22 cellular contexts compared by ENCODE assay signal in genomic region chr20:20411841-20412240, GRCh38. TPM values are rescaled to one million over a fixed set of nuclear protein-coding genes. Genes with fewer than 3 reads are reported as not detected.
A peak's percentile ranks its signal among the peaks of the same experiment; 100 is the strongest.
DNase-seq lines count a peak whose midpoint lies in the region; ATAC-seq lines count a peak whose summit lies in the region.
"Had no signal": no experiment of that assay in that cellular context is flagged by ENCODE, and none has a peak within 500 bp of the region (broad histone marks: within the 10 kb centered on the region; RNA-seq: fewer than 3 reads in every experiment).

No MANE protein-coding gene starts in this region.

- no peak for ATAC-seq in activated T-cell treated with anti-CD3 and anti-CD28 coated beads, Interleukin-2, amount 50 U/mL, for 72 hours (replicated peaks in 1 of 2)
- ATAC-seq in stimulated activated memory B cell treated with anti-CD40 and anti-IgM and Interleukin-4, amounts not matched to agents 10 μg/mL and 1 μg/mL and 100 μg/mL, for 72 hours: no peak
- ATAC-seq: SK-N-SH treated with all-trans-retinoic acid at 6 μM for 48 hours had no signal

- no peak overlapping the region for H4K91ac ChIP-seq in mesenchymal stem cell (ENCODE audit: low read length)

- peak overlapping the region; percentile 78 to 84 for H3K4me3 Mint-ChIP-seq in activated T-cell treated with anti-CD3 and anti-CD28 coated beads, Interleukin-2, amount 50 U/mL, for 72 hours
- peak overlapping the region; percentile 81 for H3K4me3 Mint-ChIP-seq in activated T-helper 2 cell treated with anti-CD3 and anti-CD28 coated beads, Interferon-gamma antibody, Interleukin-2, Interleukin-4, amounts not matched to agents 10 μg/mL and 5 μg/mL and 100 μg/mL, durations not matched to agents 14 hours and 24 hours and 36 hours (ENCODE audit: low read depth)
- no peak overlapping the region for H3K4me3 Mint-ChIP-seq in stimulated activated memory B cell treated with anti-CD40 and anti-IgM and Interleukin-4, amounts not matched to agents 10 μg/mL and 1 μg/mL and 100 μg/mL, for 72 hours
- H3K4me3 Mint-ChIP-seq: activated B cell treated with CpG ODN at 0.5 μM for 24 hours had no signal

- 90% methylated on average over 15 of the region's 17 CpGs for whole genome bisulfite sequencing in mesenchymal stem cell

- no peaks in the 10 kb centered on the region for H3K9me3 ChIP-seq in mesenchymal stem cell (ENCODE audit: control insufficient read depth, low read length)
- H3K9me3 ChIP-seq: breast epithelium, HAP-1, MG63, stomach, tibial nerve had no signal

- H2BK120ac ChIP-seq in mesenchymal stem cell (ENCODE audit: low read depth, low read length): no peak overlapping the region

- H2BK12ac ChIP-seq in mesenchymal stem cell (ENCODE audit: low read length in 2 of 2): no peak overlapping the region

- H3K27me3 Mint-ChIP-seq in activated T-cell treated with anti-CD3 and anti-CD28 coated beads, Interleukin-2, amount 50 U/mL, for 72 hours (ENCODE audit: low read depth): no peaks in the 10 kb centered on the region
- H3K27me3 Mint-ChIP-seq in activated T-helper 2 cell treated with anti-CD3 and anti-CD28 coated beads, Interferon-gamma antibody, Interleukin-2, Interleukin-4, amounts not matched to agents 10 μg/mL and 5 μg/mL and 100 μg/mL, durations not matched to agents 14 hours and 24 hours and 36 hours (ENCODE audit: low read depth): no peaks in the 10 kb centered on the region
- H3K27me3 Mint-ChIP-seq in stimulated activated memory B cell treated with anti-CD40 and anti-IgM and Interleukin-4, amounts not matched to agents 10 μg/mL and 1 μg/mL and 100 μg/mL, for 72 hours: no peaks in the 10 kb centered on the region
- H3K27me3 Mint-ChIP-seq: activated B cell treated with CpG ODN at 0.5 μM for 24 hours; CD4-positive, alpha-beta memory T cell had no signal

- no peaks in the 10 kb centered on the region for H3K9me3 Mint-ChIP-seq in activated T-cell treated with anti-CD3 and anti-CD28 coated beads, Interleukin-2, amount 50 U/mL, for 72 hours
- no peaks in the 10 kb centered on the region for H3K9me3 Mint-ChIP-seq in activated T-helper 2 cell treated with anti-CD3 and anti-CD28 coated beads, Interferon-gamma antibody, Interleukin-2, Interleukin-4, amounts not matched to agents 10 μg/mL and 5 μg/mL and 100 μg/mL, durations not matched to agents 14 hours and 24 hours and 36 hours
- H3K9me3 Mint-ChIP-seq in stimulated activated memory B cell treated with anti-CD40 and anti-IgM and Interleukin-4, amounts not matched to agents 10 μg/mL and 1 μg/mL and 100 μg/mL, for 72 hours: no peaks in the 10 kb centered on the region
- H3K9me3 Mint-ChIP-seq: activated B cell treated with CpG ODN at 0.5 μM for 24 hours had no signal

- H3K36me3 Mint-ChIP-seq in activated T-cell treated with anti-CD3 and anti-CD28 coated beads, Interleukin-2, amount 50 U/mL, for 72 hours (ENCODE audit: insufficient read depth in 2 of 2): peaks cover 0 to 18% of the 10 kb centered on the region in 2 donors
- H3K36me3 Mint-ChIP-seq in activated T-helper 2 cell treated with anti-CD3 and anti-CD28 coated beads, Interferon-gamma antibody, Interleukin-2, Interleukin-4, amounts not matched to agents 10 μg/mL and 5 μg/mL and 100 μg/mL, durations not matched to agents 14 hours and 24 hours and 36 hours (ENCODE audit: low read depth): peaks cover 33% of the 10 kb centered on the region
- H3K36me3 Mint-ChIP-seq in stimulated activated memory B cell treated with anti-CD40 and anti-IgM and Interleukin-4, amounts not matched to agents 10 μg/mL and 1 μg/mL and 100 μg/mL, for 72 hours: peaks cover 15% of the 10 kb centered on the region

- intact Hi-C loops in activated T-helper 2 cell treated with anti-CD3 and anti-CD28 coated beads, Interferon-gamma antibody, Interleukin-2, Interleukin-4, amounts not matched to agents 10 μg/mL and 5 μg/mL and 100 μg/mL, durations not matched to agents 14 hours and 24 hours and 36 hours (cut with micrococcal nuclease): loop anchor here (2.0 to 5.0 kb wide), 3 partner anchors 15 to 43 kb away; partner anchors contain the start of gene INSM1

- H3K9ac ChIP-seq in mesenchymal stem cell (ENCODE audit: low read length): no peak overlapping the region

- H3K23ac ChIP-seq in mesenchymal stem cell (ENCODE audit: low read length in 2 of 2): no peak overlapping the region

- H3K14ac ChIP-seq in mesenchymal stem cell (ENCODE audit: low read length in 2 of 2): no peak overlapping the region

- H3K27ac Mint-ChIP-seq in activated T-cell treated with anti-CD3 and anti-CD28 coated beads, Interleukin-2, amount 50 U/mL, for 72 hours: peak overlapping the region; percentile 86
- H3K27ac Mint-ChIP-seq in activated T-helper 2 cell treated with anti-CD3 and anti-CD28 coated beads, Interferon-gamma antibody, Interleukin-2, Interleukin-4, amounts not matched to agents 10 μg/mL and 5 μg/mL and 100 μg/mL, durations not matched to agents 14 hours and 24 hours and 36 hours: peak overlapping the region; percentile 89
- H3K27ac Mint-ChIP-seq in stimulated activated memory B cell treated with anti-CD40 and anti-IgM and Interleukin-4, amounts not matched to agents 10 μg/mL and 1 μg/mL and 100 μg/mL, for 72 hours: peak overlapping the region; percentile 88
- H3K27ac Mint-ChIP-seq: activated B cell treated with CpG ODN at 0.5 μM for 24 hours; CD4-positive, alpha-beta memory T cell had no signal

- no peak overlapping the region for H4K8ac ChIP-seq in mesenchymal stem cell (ENCODE audit: low read length)

- DNase-seq in DMS 273 (lab: John Stamatoyannopoulos, UW; ENCODE audit: unreplicated experiment) (peak; percentile 75), DMS 273 treated with DMSO at 0.1 percent for 48 hours (lab: John Stamatoyannopoulos, UW) (no peak), mesenchymal stem cell (no peak)
- no peak for DNase-seq in activated T-cell treated with anti-CD3 and anti-CD28 coated beads, Interleukin-2, amount 50 U/mL, for 72 hours
- DNase-seq in activated T-cell treated with anti-CD3 and anti-CD28 coated beads, Interleukin-2, amount 50 U/mL, for 1 hour: no peak
- DNase-seq in activated T-helper 2 cell treated with anti-CD3 and anti-CD28 coated beads, Interferon-gamma antibody, Interleukin-2, Interleukin-4, amounts not matched to agents 10 μg/mL and 5 μg/mL and 100 μg/mL, durations not matched to agents 14 hours and 24 hours and 36 hours (ENCODE audit: low spot score): no peak
- no peak for DNase-seq in stimulated activated CD4-positive, alpha-beta T cell treated with anti-CD3 and anti-CD28 coated beads, Interleukin-4, amount 100 ng/mL, for 24 hours
- DNase-seq: activated B cell treated with CpG ODN at 0.5 μM for 24 hours; activated gamma-delta T cell treated with Interleukin-2 at 50 U/mL for 16 hours; CD4-positive, alpha-beta memory T cell; MG63; NCI-H510A; stimulated activated CD4-positive, alpha-beta T cell treated with anti-CD3 and anti-CD28 coated beads, Interleukin-2, amount 100 ng/mL, for 48 hours; stomach had no signal

- no peak overlapping the region for H3K27ac ChIP-seq in mesenchymal stem cell (ENCODE audit: low read length, poor library complexity, severe bottlenecking)
- H3K27ac ChIP-seq: 22Rv1, breast epithelium, coronary artery, stomach, tibial nerve had no signal

- H3K4me1 ChIP-seq in mesenchymal stem cell (ENCODE audit: control insufficient read depth, insufficient read depth, low read depth, low read length): peaks cover 3% of the 10 kb centered on the region
- H3K4me1 ChIP-seq: breast epithelium had no signal

- no peaks in the 10 kb centered on the region for H3K36me3 ChIP-seq in mesenchymal stem cell (ENCODE audit: control insufficient read depth in 1 of 2, insufficient read depth in 2 of 2, low read depth in 1 of 2, low read length in 2 of 2)
- H3K36me3 ChIP-seq: breast epithelium, HAP-1, MG63, tibial nerve had no signal

- no peak overlapping the region for H2BK15ac ChIP-seq in mesenchymal stem cell (ENCODE audit: low read depth, poor library complexity, severe bottlenecking)

- H2AK5ac ChIP-seq in mesenchymal stem cell (ENCODE audit: low read length, severe bottlenecking): no peak overlapping the region

- no peak overlapping the region for H2AFZ ChIP-seq in mesenchymal stem cell (ENCODE audit: low read depth, low read length)

- no peak overlapping the region for H3K4ac ChIP-seq in mesenchymal stem cell (ENCODE audit: low read depth in 1 of 2, low read length in 2 of 2)

- H3K18ac ChIP-seq in mesenchymal stem cell (ENCODE audit: low read depth in 1 of 2, low read length in 2 of 2): no peak overlapping the region

- no peak overlapping the region for H3K4me3 ChIP-seq in mesenchymal stem cell (ENCODE audit: insufficient read depth in 1 of 2, low read depth in 1 of 2, low read length in 2 of 2)
- H3K4me3 ChIP-seq: breast epithelium, coronary artery, HAP-1, MG63, stomach, tibial nerve had no signal

- H3K4me2 ChIP-seq in mesenchymal stem cell (ENCODE audit: low read length, poor library complexity, severe bottlenecking): no peak overlapping the region

- H3K4me1 Mint-ChIP-seq in activated T-cell treated with anti-CD3 and anti-CD28 coated beads, Interleukin-2, amount 50 U/mL, for 72 hours (ENCODE audit: low read depth): peaks cover 61% of the 10 kb centered on the region
- peaks cover 50% of the 10 kb centered on the region for H3K4me1 Mint-ChIP-seq in activated T-helper 2 cell treated with anti-CD3 and anti-CD28 coated beads, Interferon-gamma antibody, Interleukin-2, Interleukin-4, amounts not matched to agents 10 μg/mL and 5 μg/mL and 100 μg/mL, durations not matched to agents 14 hours and 24 hours and 36 hours (ENCODE audit: low read depth)
- H3K4me1 Mint-ChIP-seq in stimulated activated memory B cell treated with anti-CD40 and anti-IgM and Interleukin-4, amounts not matched to agents 10 μg/mL and 1 μg/mL and 100 μg/mL, for 72 hours: peaks cover 12% of the 10 kb centered on the region

- H3K27me3 ChIP-seq in mesenchymal stem cell (ENCODE audit: control insufficient read depth in 1 of 2, insufficient read depth in 1 of 2, low read length in 2 of 2): peaks cover 0 to 3% of the 10 kb centered on the region in 2 experiments
- H3K27me3 ChIP-seq: breast epithelium, MG63, stomach, tibial nerve had no signal

- H3K79me1 ChIP-seq in mesenchymal stem cell (replicated peaks; ENCODE audit: low read length, poor library complexity, severe bottlenecking): no peaks in the 10 kb centered on the region

- H2BK5ac ChIP-seq in mesenchymal stem cell (ENCODE audit: low read depth, low read length, poor library complexity, severe bottlenecking): no peak overlapping the region

RNA-seq across cellular contexts. Expression of gene INSM1, which starts 43.9 kb away (rescaled TPM):
- 1 to 10 TPM; 4.1 to 7.4 TPM for total RNA-seq in activated T-cell treated with anti-CD3 and anti-CD28 coated beads, Interleukin-2, amount 50 U/mL, for 72 hours
- 31.5 and 32.1 TPM in 2 replicates for total RNA-seq in activated T-helper 2 cell treated with anti-CD3 and anti-CD28 coated beads, Interferon-gamma antibody, Interleukin-2, Interleukin-4, amounts not matched to agents 10 μg/mL and 5 μg/mL and 100 μg/mL, durations not matched to agents 14 hours and 24 hours and 36 hours
- not detected for polyA plus RNA-seq in mesenchymal stem cell (2013, experiment 1 of 2)
- not detected for polyA plus RNA-seq in mesenchymal stem cell (2013, experiment 2 of 2)
- total RNA-seq: activated B cell treated with CpG ODN at 0.5 μM for 24 hours; CD4-positive, alpha-beta memory T cell; osteocyte; tibial nerve had no signal
- polyA plus RNA-seq: CD4-positive, alpha-beta memory T cell had no signal
